In the genomic region with DNA sequence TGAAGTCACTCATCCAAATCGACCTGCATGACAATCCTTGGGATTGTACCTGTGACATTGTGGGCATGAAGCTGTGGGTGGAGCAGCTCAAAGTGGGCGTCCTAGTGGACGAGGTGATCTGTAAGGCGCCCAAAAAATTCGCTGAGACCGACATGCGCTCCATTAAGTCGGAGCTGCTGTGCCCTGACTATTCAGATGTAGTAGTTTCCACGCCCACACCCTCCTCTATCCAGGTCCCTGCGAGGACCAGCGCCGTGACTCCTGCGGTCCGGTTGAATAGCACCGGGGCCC, we compare ENCODE assay signal across 14 cellular contexts. TPM values are rescaled to one million over a fixed set of nuclear protein-coding genes. Genes with fewer than 3 reads are reported as not detected.
DNase-seq lines count a peak whose midpoint lies in the region; ATAC-seq and TF ChIP-seq lines count a peak whose summit lies in the region.
"Had no signal": no experiment of that assay in that cellular context is flagged by ENCODE, and none has a peak within 500 bp of the region (broad histone marks: within the 10 kb centered on the region; RNA-seq: fewer than 3 reads in every experiment).

No MANE protein-coding gene starts in this region.

- H3K4me3 ChIP-seq in hepatocyte (peak overlapping the region; percentile 63), parathyroid adenoma (ENCODE audit: low read depth, low read length) (no peak overlapping the region)

- no peaks in the 10 kb centered on the region for H3K9me2 ChIP-seq in hepatocyte (replicated peaks; ENCODE audit: insufficient read depth)

- ATAC-seq in GM18520 (IDR thresholded peaks at IDR 0.05; ENCODE audit: unreplicated experiment) = no peak

- no peak for TF ChIP-seq CTCF in GM20000 (IDR thresholded peaks at IDR 0.05; ENCODE audit: extremely low read depth, missing control alignments)
- TF ChIP-seq CTCF in hepatocyte (IDR thresholded peaks at IDR 0.05; ENCODE audit: poor library complexity) = no peak
- no peak for TF ChIP-seq CTCF in parathyroid adenoma (IDR thresholded peaks at IDR 0.05)

- H3K9me3 ChIP-seq in hepatocyte (ENCODE audit: low read depth) (no peaks in the 10 kb centered on the region), parathyroid adenoma (ENCODE audit: control insufficient read depth, low read length) (no peaks in the 10 kb centered on the region)
- H3K9me3 ChIP-seq: BE2C had no signal

- no peak overlapping the region for H3K9ac ChIP-seq in parathyroid adenoma

- H3K27me3 ChIP-seq in hepatocyte = peaks cover 76% of the 10 kb centered on the region
- peaks cover 9% of the 10 kb centered on the region for H3K27me3 ChIP-seq in parathyroid adenoma (ENCODE audit: control insufficient read depth, insufficient read depth, low read length)

- H3K4me1 ChIP-seq in hepatocyte (ENCODE audit: insufficient read depth) (peaks cover 4% of the 10 kb centered on the region), parathyroid adenoma (no peaks in the 10 kb centered on the region)
- H3K4me1 ChIP-seq: BE2C had no signal

- DNase-seq in GM20000 (ENCODE audit: low spot score) = peak; percentile 18
- DNase-seq in hepatocyte (ENCODE audit: low spot score) = peak; percentile 23
- DNase-seq in activated CD4-positive, alpha-beta T cell treated with anti-CD3 and anti-CD28 coated beads, Interleukin-2, amount 50 U/mL, for 4 hours = no peak
- DNase-seq in DMS 273 (lab: John Stamatoyannopoulos, UW; ENCODE audit: unreplicated experiment) = no peak
- no peak for DNase-seq in middle frontal gyrus (ENCODE audit: extremely low spot score, low spot score)
- DNase-seq: activated CD4-positive, alpha-beta T cell treated with anti-CD3 and anti-CD28 coated beads, Interleukin-2, amount 50 U/mL, for 1 hour; DND-41; stimulated activated CD4-positive, alpha-beta T cell treated with anti-CD3 and anti-CD28 coated beads, Interleukin-4, amount 100 ng/mL, for 24 hours had no signal

- H3K27ac ChIP-seq in angular gyrus (ENCODE audit: low read depth, low read length) (peak overlapping the region; percentile 8), hepatocyte (no peak overlapping the region), parathyroid adenoma (no peak overlapping the region)
- H3K27ac ChIP-seq: RWPE1 had no signal

- 11% methylated on average over 15 of the region's 15 CpGs for WGBS in hepatocyte (ENCODE audit: low lambda C conversion rate, missing lambda C conversion rate)

- H2AFZ ChIP-seq in hepatocyte (peak overlapping the region; percentile 50), parathyroid adenoma (no peak overlapping the region)

- H3K79me2 ChIP-seq in hepatocyte (no peaks in the 10 kb centered on the region), parathyroid adenoma (no peaks in the 10 kb centered on the region)

- H4K20me1 ChIP-seq in hepatocyte (ENCODE audit: insufficient read depth, poor library complexity, severe bottlenecking) = no peaks in the 10 kb centered on the region

- no peaks in the 10 kb centered on the region for H3K36me3 ChIP-seq in hepatocyte (replicated peaks; ENCODE audit: insufficient read depth, low read depth)
- no peaks in the 10 kb centered on the region for H3K36me3 ChIP-seq in parathyroid adenoma (ENCODE audit: control insufficient read depth, insufficient read depth, low read length)
- H3K36me3 ChIP-seq: BE2C had no signal

- peak overlapping the region; percentile 97 for H3K4me2 ChIP-seq in hepatocyte
- peak overlapping the region; percentile 67 for H3K4me2 ChIP-seq in parathyroid adenoma (ENCODE audit: low read length)

RNA-seq across cellular contexts. Expression of gene SLITRK5, which starts 5.8 kb away (rescaled TPM):
- total RNA-seq in hepatocyte = 0.08 and 0.27 TPM in 2 replicates
- polyA plus RNA-seq in hepatocyte = 0.12 and 0.22 TPM in 2 replicates
- total RNA-seq: T-helper 2 cell treated with Interferon-gamma antibody and Interleukin-4, amounts not matched to agents 100 ng/mL and 5 ng/mL, for 36 hours had no signal

Comparison
In these comparisons a context has a peak if more than half of its experiments do, and no peak if none do; other contexts are left out.
1. DNase-seq: peak in GM20000 (single experiment) and hepatocyte (single experiment); none in activated CD4-positive, alpha-beta T cell treated with anti-CD3 and anti-CD28 coated beads, Interleukin-2, amount 50 U/mL, for 4 hours (0 of 2), DMS 273 (single experiment) and middle frontal gyrus (single experiment).